In genomic region chr16:88165673-88166072, GRCh38 we compare ENCODE assay signal across 7 cellular contexts.
DNase-seq lines count a peak whose midpoint lies in the region; TF ChIP-seq lines count a peak whose summit lies in the region.
"Not testable (repeated sequence)": the region's sequence is repeated elsewhere in the genome, so short reads cannot be mapped to it uniquely, and the experiment has no call there.

No MANE protein-coding gene starts in this region.

- WGBS in ovary, 3 donors: 63 to 85% (median 75%) methylated on average over 14 of the region's 14 CpGs
- WGBS in stomach, 5 donors: 79 to 94% (median 90%) methylated on average over 14 of the region's 14 CpGs

- DNase-seq in activated effector memory CD4-positive, alpha-beta T cell treated with anti-CD3 and anti-CD28 coated beads, Interleukin-2, amount 50 U/mL, for 16 hours: peak; percentile 49
- DNase-seq in fibroblast of mammary gland (ENCODE audit: low read depth): peak; percentile 14
- DNase-seq in hepatic stellate cell (ENCODE audit: low spot score): peak; percentile 14
- DNase-seq in mesenteric fat pad (ENCODE audit: low spot score): peak; percentile 68
- peak in 3 of 5 donors; percentile 27 to 38 (median 31) for DNase-seq in ovary
- DNase-seq in stomach: peak; percentile 14
- DNase-seq in uterus: peak in 1 of 2 donors; percentile 18

- H3K4me1 ChIP-seq in ovary (ENCODE audit: insufficient read depth); uterus: not testable (repeated sequence)
- peaks cover 0 to 18% (median 9%) of the 10 kb centered on the region in 4 donors for H3K4me1 ChIP-seq in stomach

- TF ChIP-seq CTCF in fibroblast of mammary gland (conservative IDR thresholded peaks at IDR 0.05; ENCODE audit: control insufficient read depth, insufficient read depth, low read depth, low read length); ovary (IDR thresholded peaks at IDR 0.05); stomach (IDR thresholded peaks at IDR 0.05); uterus (IDR thresholded peaks at IDR 0.05): not testable (repeated sequence)

- TF ChIP-seq POLR2A in ovary (IDR thresholded peaks at IDR 0.05); stomach (IDR thresholded peaks at IDR 0.05); uterus (IDR thresholded peaks at IDR 0.05): not testable (repeated sequence)

- H3K27ac ChIP-seq in ovary (peak overlapping the region; percentile 30 to 42), stomach (peak overlapping the region in 1 of 5 donors; percentile 34), uterus (peak overlapping the region; percentile 46 to 47)

- not testable (repeated sequence) for H3K4me3 ChIP-seq in fibroblast of mammary gland (ENCODE audit: control insufficient read depth, low read depth, low read length); ovary; stomach; uterus

- H3K27me3 ChIP-seq in ovary, uterus: not testable (repeated sequence)
- peaks cover 0 to 14% (median 3%) of the 10 kb centered on the region in 3 donors for H3K27me3 ChIP-seq in stomach

- TF ChIP-seq EP300 in ovary (IDR thresholded peaks at IDR 0.05); stomach (IDR thresholded peaks at IDR 0.05): not testable (repeated sequence)

- intact Hi-C loops in ovary (cut with DNase I); stomach (cut with DNase I; ENCODE audit: low total_unique reads); uterus (cut with DNase I; ENCODE audit: low total_unique reads): not testable (repeated sequence)

- not testable (repeated sequence) for H3K36me3 ChIP-seq in ovary, stomach, uterus

- not testable (repeated sequence) for H3K9me3 ChIP-seq in ovary, stomach, uterus
